Comparison of ENCODE assay signal across 27 cellular contexts in the genomic region with DNA sequence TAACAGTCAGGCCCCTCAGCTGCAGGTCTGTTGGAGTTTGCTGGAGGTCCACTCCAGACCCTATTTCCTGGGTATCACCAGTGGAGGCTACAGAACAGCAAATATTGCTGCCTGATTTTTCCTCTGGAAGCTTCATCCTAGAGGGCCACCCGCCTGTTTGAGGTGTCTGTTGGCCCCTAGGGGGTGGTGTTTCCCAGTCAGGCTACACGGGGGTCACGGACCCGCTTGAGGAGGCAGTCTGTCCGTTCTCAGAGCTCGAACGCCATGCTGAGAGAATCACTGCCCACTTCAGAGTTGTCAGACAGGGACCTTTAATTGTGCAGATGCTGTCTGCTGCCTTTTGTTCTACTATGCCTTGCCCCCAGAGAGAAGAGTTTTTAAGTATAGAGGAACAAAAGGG.
A peak's percentile ranks its signal among the peaks of the same experiment; 100 is the strongest.
DNase-seq lines count a peak whose midpoint lies in the region; ATAC-seq, FAIRE-seq and TF ChIP-seq lines count a peak whose summit lies in the region.
"Had no signal": no experiment of that assay in that cellular context is flagged by ENCODE, and none has a peak within 500 bp of the region (broad histone marks: within the 10 kb centered on the region; RNA-seq: fewer than 3 reads in every experiment).

No MANE protein-coding gene starts in this region.

- H3K4me1 ChIP-seq in HepG2 (ENCODE audit: insufficient read depth, low read length) (no peaks in the 10 kb centered on the region), right lobe of liver (no peaks in the 10 kb centered on the region), OCI-LY1 (ENCODE audit: insufficient read depth, low read length, severe bottlenecking) (no peaks in the 10 kb centered on the region)
- H3K4me1 ChIP-seq: gastroesophageal sphincter, left lung, testis had no signal

- TF ChIP-seq EP300 in HepG2 (IDR thresholded peaks at IDR 0.05; ENCODE audit: low read depth in 2 of 2, low read length in 2 of 2) (no peak), HepG2 (CRISPR knock-in tag; IDR thresholded peaks at IDR 0.05; ENCODE audit: borderline replicate concordance) (no peak)

- in situ Hi-C loops in HepG2 (cut with HindIII; ENCODE audit: extremely low pct_ligation_motif_present, low pct_unique_long_range_greater_than_20kb): no loop called here

- no peak overlapping the region for H3K4me2 ChIP-seq in HepG2 (ENCODE audit: low read depth, low read length)
- H3K4me2 ChIP-seq in OCI-LY1 (ENCODE audit: low read length): no peak overlapping the region

- H3K9me3 ChIP-seq in HepG2 (ENCODE audit: low read length) (no peaks in the 10 kb centered on the region), right lobe of liver (no peaks in the 10 kb centered on the region), OCI-LY1 (ENCODE audit: low read length) (no peaks in the 10 kb centered on the region)
- H3K9me3 ChIP-seq: gastroesophageal sphincter, left lung, testis had no signal

- H3K36me3 ChIP-seq in HepG2 (replicated peaks in 1 of 2; ENCODE audit: control insufficient read depth in 1 of 2, insufficient read depth in 2 of 2, low read length in 2 of 2): no peaks in the 10 kb centered on the region
- no peaks in the 10 kb centered on the region for H3K36me3 ChIP-seq in right lobe of liver
- H3K36me3 ChIP-seq in OCI-LY1 (ENCODE audit: insufficient read depth, low read length): no peaks in the 10 kb centered on the region
- H3K36me3 ChIP-seq: gastroesophageal sphincter, left lung had no signal

- no peak overlapping the region for H3K27ac Mint-ChIP-seq in glutamatergic neuron (ENCODE audit: unreplicated experiment)
- H3K27ac Mint-ChIP-seq: activated T-helper 2 cell treated with anti-CD3 and anti-CD28 coated beads, Interferon-gamma antibody, Interleukin-2, Interleukin-4, amounts not matched to agents 10 μg/mL and 5 μg/mL and 100 μg/mL, durations not matched to agents 14 hours and 24 hours and 36 hours; brain; CD4-positive, alpha-beta T cell; T-helper 2 cell treated with Interferon-gamma antibody and Interleukin-4, amounts not matched to agents 5 μg/mL and 100 μg/mL, for 36 hours had no signal

- no peak overlapping the region for H3K9ac ChIP-seq in HepG2 (ENCODE audit: insufficient read depth, low read depth, low read length)
- H3K9ac ChIP-seq in OCI-LY1 (ENCODE audit: low read length): no peak overlapping the region

- no peaks in the 10 kb centered on the region for H3K4me1 Mint-ChIP-seq in glutamatergic neuron (ENCODE audit: low read depth, unreplicated experiment)
- H3K4me1 Mint-ChIP-seq: brain had no signal

- H3K4me3 ChIP-seq in HepG2 (replicated peaks in 1 of 3; ENCODE audit: insufficient read depth in 1 of 3, low read depth in 2 of 3, low read length in 3 of 3) (no peak overlapping the region), right lobe of liver (no peak overlapping the region), OCI-LY1 (ENCODE audit: low read depth, low read length, poor library complexity, severe bottlenecking) (no peak overlapping the region)
- H3K4me3 ChIP-seq: gastroesophageal sphincter, left lung, testis had no signal

- no peaks in the 10 kb centered on the region for H3K9me3 Mint-ChIP-seq in glutamatergic neuron (ENCODE audit: unreplicated experiment)
- H3K9me3 Mint-ChIP-seq: activated T-helper 2 cell treated with anti-CD3 and anti-CD28 coated beads, Interferon-gamma antibody, Interleukin-2, Interleukin-4, amounts not matched to agents 10 μg/mL and 5 μg/mL and 100 μg/mL, durations not matched to agents 14 hours and 24 hours and 36 hours; T-helper 2 cell treated with Interferon-gamma antibody and Interleukin-4, amounts not matched to agents 5 μg/mL and 100 μg/mL, for 36 hours had no signal

- intact Hi-C loops in HepG2 (cut with micrococcal nuclease; ENCODE audit: unreplicated experiment): no loop called here
- intact Hi-C loops in right lobe of liver (cut with DNase I): no loop called here
- intact Hi-C loops in left colon (cut with DNase I, micrococcal nuclease): no loop called here

- no peaks in the 10 kb centered on the region for H3K27me3 Mint-ChIP-seq in glutamatergic neuron (ENCODE audit: unreplicated experiment)
- H3K27me3 Mint-ChIP-seq: CD4-positive, alpha-beta T cell had no signal

- BruUV-seq in HepG2 (replicated peaks; lab: Mats Ljungman, UMichigan): no TSS peak

- H4K20me1 ChIP-seq in HepG2 (ENCODE audit: insufficient read depth, low read length) (no peaks in the 10 kb centered on the region), OCI-LY1 (ENCODE audit: insufficient read depth, low read length) (no peaks in the 10 kb centered on the region)

- H3K27ac ChIP-seq in HepG2 (ENCODE audit: extremely low read length, insufficient read depth, low read length) (no peak overlapping the region), right lobe of liver (no peak overlapping the region), OCI-LY1 (ENCODE audit: low read depth, low read length, poor library complexity, severe bottlenecking) (no peak overlapping the region)
- H3K27ac ChIP-seq: gastroesophageal sphincter, left lung, testis had no signal

- no peaks in the 10 kb centered on the region for H3K36me3 Mint-ChIP-seq in glutamatergic neuron (ENCODE audit: unreplicated experiment)
- H3K36me3 Mint-ChIP-seq: brain had no signal

- no peaks in the 10 kb centered on the region for H3F3A ChIP-seq in OCI-LY1 (ENCODE audit: insufficient read depth, low read length)

- no peak for FAIRE-seq in HepG2 (lab: Jason Lieb, UNC)

- TF ChIP-seq CTCF in HepG2 (CRISPR knock-in tag; IDR thresholded peaks at IDR 0.05) (peak; percentile 40), right lobe of liver (IDR thresholded peaks at IDR 0.05) (no peak), OCI-LY1 (IDR thresholded peaks at IDR 0.05; ENCODE audit: low read length) (peak; percentile 36; the same call in 1 of the 2 replicates), glutamatergic neuron (IDR thresholded peaks at IDR 0.05; ENCODE audit: partially characterized antibody, unreplicated experiment) (no peak)

- H3K27me3 ChIP-seq in HepG2 (ENCODE audit: control insufficient read depth in 1 of 2, insufficient read depth in 2 of 2, low read length in 2 of 2) (no peaks in the 10 kb centered on the region), right lobe of liver (no peaks in the 10 kb centered on the region), OCI-LY1 (ENCODE audit: insufficient read depth, low read length) (no peaks in the 10 kb centered on the region)
- H3K27me3 ChIP-seq: gastroesophageal sphincter, left lung, testis had no signal

- TF ChIP-seq RAD21 in HepG2 (CRISPR knock-in tag; IDR thresholded peaks at IDR 0.05): no peak

- H3K9me2 ChIP-seq in OCI-LY1 (ENCODE audit: low read depth, low read length): no peaks in the 10 kb centered on the region

- H2AFZ ChIP-seq in HepG2 (ENCODE audit: low read length): no peak overlapping the region
- H2AFZ ChIP-seq in OCI-LY1 (ENCODE audit: low read length): no peak overlapping the region

- DNase-seq in HepG2 (ENCODE audit: low spot score) (peak; percentile 5), right lobe of liver (no peak), glutamatergic neuron (peak; percentile 11), NCI-H1105 (lab: John Stamatoyannopoulos, UW) (no peak), dedifferentiated amniotic fluid mesenchymal stem cell (ENCODE audit: extremely low spot score) (no peak), DMS53 treated with DMSO at 0.1 percent for 48 hours (lab: John Stamatoyannopoulos, UW; ENCODE audit: unreplicated experiment) (no peak), left colon (no peak)
- DNase-seq: activated CD4-positive, alpha-beta T cell treated with anti-CD3 and anti-CD28 coated beads for 4 hours; activated naive CD4-positive, alpha-beta T cell treated with anti-CD3 and anti-CD28 coated beads, Interleukin-2, amount 50 U/mL, for 16 hours; amniotic stem cell; CD4-positive, alpha-beta T cell; hippocampal formation; IMR-90; mesenchymal stem cell; NCI-H1048; NCI-H1694; stimulated activated CD4-positive, alpha-beta T cell treated with anti-CD3 and anti-CD28 coated beads, Interleukin-2, amount 100 ng/mL, for 24 hours; stimulated activated naive CD8-positive, alpha-beta T cell treated with anti-CD3 and anti-CD28 coated beads, Interleukin-15, Interleukin-2, amounts not matched to agents 100 U/mL and 50 U/mL, for 24 hours; testis had no signal

- H3K4me3 Mint-ChIP-seq in glutamatergic neuron (ENCODE audit: unreplicated experiment): no peak overlapping the region
- H3K4me3 Mint-ChIP-seq: brain; CD4-positive, alpha-beta T cell; T-helper 2 cell treated with Interferon-gamma antibody and Interleukin-4, amounts not matched to agents 5 μg/mL and 100 μg/mL, for 36 hours had no signal

- POLR2A ChIA-PET in HepG2 (lab: Yijun Ruan, JAX): no interaction called here

- ATAC-seq in HepG2 (no peak), right lobe of liver (no peak), left colon (no peak)
- ATAC-seq: gastroesophageal sphincter; left lung; right cardiac atrium; Right ventricle myocardium inferior; stimulated activated naive CD8-positive, alpha-beta T cell treated with anti-CD3 and anti-CD28 coated beads, Interleukin-15, Interleukin-2, amounts not matched to agents 100 U/mL and 50 U/mL, for 24 hours had no signal

- CTCF ChIA-PET in HepG2 (lab: Yijun Ruan, JAX; ENCODE audit: low intra/inter-chr PET ratio, low total read pairs): no interaction called here

- WGBS in HepG2 (ENCODE audit: low lambda C conversion rate): 5% methylated on average over 4 of the region's 7 CpGs
- 70% methylated on average over 6 of the region's 7 CpGs for WGBS in right lobe of liver (ENCODE audit: insufficient coverage, low coverage, low lambda C conversion rate, missing lambda C conversion rate)

- H3K79me2 ChIP-seq in HepG2 (ENCODE audit: insufficient read depth, low read length) (no peaks in the 10 kb centered on the region), OCI-LY1 (ENCODE audit: insufficient read depth, low read length) (no peaks in the 10 kb centered on the region)

- TF ChIP-seq POLR2A in HepG2 (IDR thresholded peaks at IDR 0.05; ENCODE audit: insufficient read depth in 1 of 2, low read depth in 2 of 2, low read length in 2 of 2) (no peak), right lobe of liver (IDR thresholded peaks at IDR 0.05) (no peak)

TF ChIP-seq in HepG2, 621 proteins besides CTCF, POLR2A, EP300 and RAD21 (continues in another document):
- 0 out of 2 replicates have a peak, but pooled peaks have one; percentile 10 for TF ChIP-seq STAG1 (CRISPR knock-in tag; IDR thresholded peaks at IDR 0.05)

Comparison
In these comparisons a context has a peak if more than half of its experiments do, and no peak if none do; other contexts are left out.
1. DNase-seq: peak in HepG2 (single experiment) and glutamatergic neuron (single experiment); none in right lobe of liver (0 of 3), NCI-H1105 (single experiment), dedifferentiated amniotic fluid mesenchymal stem cell (single experiment), DMS53 treated with DMSO at 0.1 percent for 48 hours (single experiment) and left colon (0 of 2).
2. CTCF ChIP-seq: peak in HepG2 (single experiment) and OCI-LY1 (single experiment); none in right lobe of liver (0 of 4) and glutamatergic neuron (single experiment).